In genomic region chr11:8263769-8264410, GRCh38 we compare ENCODE assay signal across 8 cellular contexts. TPM values are rescaled to one million over a fixed set of nuclear protein-coding genes. Genes with fewer than 3 reads are reported as not detected.
A peak's percentile ranks its signal among the peaks of the same experiment; 100 is the strongest.
DNase-seq lines count a peak whose midpoint lies in the region; ATAC-seq and TF ChIP-seq lines count a peak whose summit lies in the region.

LMO1 (minus strand) TSS chr11:8263878; CDS start chr11:8263362, 516 bp downstream.

- H3K36me3 Mint-ChIP-seq in activated T-cell treated with anti-CD3 and anti-CD28 coated beads, Interleukin-2, amount 50 U/mL, for 72 hours (ENCODE audit: insufficient read depth in 2 of 2): no peaks in the 10 kb centered on the region
- no peaks in the 10 kb centered on the region for H3K36me3 Mint-ChIP-seq in nephron progenitor cell (ENCODE audit: low read depth)

- no peaks in the 10 kb centered on the region for H4K20me1 ChIP-seq in PC-3 (ENCODE audit: low read length)

- no peaks in the 10 kb centered on the region for H3K4me1 ChIP-seq in PC-3 (ENCODE audit: insufficient read depth, low read length)

- POLR2A ChIA-PET in PC-3 (lab: Charles Lee; ENCODE audit: unreplicated experiment): no interaction called here

- CTCF ChIA-PET in PC-3 (lab: Charles Lee): interaction anchor here (0.6 to 1.3 kb wide), 6 partner anchors 9 to 257 kb away, joined by 3 to 4 read pairs (median 3); no protein-coding TSS in a partner anchor

- TF ChIP-seq EP300 in Ishikawa (IDR thresholded peaks at IDR 0.05; ENCODE audit: borderline replicate concordance): no peak

- peak within 1 kb of the TSS; percentile 36; the same call in 1 of the 2 replicates for H2AFZ ChIP-seq in PC-3 (ENCODE audit: low read length)

- H3K79me2 ChIP-seq in PC-3 (ENCODE audit: low read length): no peaks in the 10 kb centered on the region

- no peaks in the 10 kb centered on the region for H3K9me3 Mint-ChIP-seq in activated T-cell treated with anti-CD3 and anti-CD28 coated beads, Interleukin-2, amount 50 U/mL, for 72 hours
- H3K9me3 Mint-ChIP-seq in nephron progenitor cell: no peaks in the 10 kb centered on the region

- intact Hi-C loops in PC-3 (cut with micrococcal nuclease): loop anchor here (1.0 kb wide), 1 partner anchor 39 kb away; no protein-coding TSS in a partner anchor

- H3K27me3 Mint-ChIP-seq in activated T-cell treated with anti-CD3 and anti-CD28 coated beads, Interleukin-2, amount 50 U/mL, for 72 hours (ENCODE audit: low read depth): peaks cover 68% of the 10 kb centered on the region
- peaks cover 81% of the 10 kb centered on the region for H3K27me3 Mint-ChIP-seq in nephron progenitor cell (ENCODE audit: low read depth, poor library complexity)

- peak; percentile 96 for TF ChIP-seq CTCF in C4-2B (conservative IDR thresholded peaks at IDR 0.05)
- TF ChIP-seq CTCF in PC-3 (conservative IDR thresholded peaks at IDR 0.05; ENCODE audit: low read depth, low read length): peak; percentile 88
- TF ChIP-seq CTCF in fibroblast of pulmonary artery (IDR thresholded peaks at IDR 0.05; ENCODE audit: low read length, missing control alignments): peak; percentile 91
- peak; percentile 80 for TF ChIP-seq CTCF in nephron progenitor cell (IDR thresholded peaks at IDR 0.05)

- no peak within 1 kb of the TSS for H3K27ac ChIP-seq in C4-2B
- H3K27ac ChIP-seq in PC-3 (ENCODE audit: low read length): no peak within 1 kb of the TSS

- H3K4me1 Mint-ChIP-seq in activated T-cell treated with anti-CD3 and anti-CD28 coated beads, Interleukin-2, amount 50 U/mL, for 72 hours (ENCODE audit: low read depth): peaks cover 11% of the 10 kb centered on the region
- peaks cover 14% of the 10 kb centered on the region for H3K4me1 Mint-ChIP-seq in nephron progenitor cell

- no peaks in the 10 kb centered on the region for H3K36me3 ChIP-seq in PC-3 (ENCODE audit: low read depth, low read length)

- H3K4me3 Mint-ChIP-seq in activated T-cell treated with anti-CD3 and anti-CD28 coated beads, Interleukin-2, amount 50 U/mL, for 72 hours: peak within 1 kb of the TSS; percentile 75 to 77
- H3K4me3 Mint-ChIP-seq in nephron progenitor cell: peak within 1 kb of the TSS; percentile 86

- no peaks in the 10 kb centered on the region for H3F3A ChIP-seq in PC-3 (ENCODE audit: low read length, unreplicated experiment)

- peaks cover 43% of the 10 kb centered on the region for H3K27me3 ChIP-seq in PC-3 (ENCODE audit: low read length)

- no peak within 1 kb of the TSS for H3K9ac ChIP-seq in PC-3 (ENCODE audit: low read length)

- peak; percentile 80 for DNase-seq in PC-3
- DNase-seq in activated T-cell treated with anti-CD3 and anti-CD28 coated beads, Interleukin-2, amount 50 U/mL, for 72 hours: peak; percentile 81 to 83
- peak; percentile 71 for DNase-seq in fibroblast of pulmonary artery (ENCODE audit: low read depth)
- peak; percentile 94 for DNase-seq in nephron progenitor cell
- DNase-seq in stimulated activated naive CD4-positive, alpha-beta T cell (lab: John Stamatoyannopoulos, UW): peak; percentile 13 to 72 (median 40)

- no peak within 1 kb of the TSS for H3K27ac Mint-ChIP-seq in activated T-cell treated with anti-CD3 and anti-CD28 coated beads, Interleukin-2, amount 50 U/mL, for 72 hours
- H3K27ac Mint-ChIP-seq in nephron progenitor cell: no peak within 1 kb of the TSS

- peak within 1 kb of the TSS; percentile 79 for H3K4me2 ChIP-seq in PC-3 (ENCODE audit: low read length)

- TF ChIP-seq RAD21 in Ishikawa (IDR thresholded peaks at IDR 0.05; ENCODE audit: low read depth): peak; percentile 80

- H3K9me2 ChIP-seq in PC-3 (replicated peaks; ENCODE audit: low read length): no peaks in the 10 kb centered on the region

- no TSS peak for BruUV-seq in PC-3 (replicated peaks; lab: Mats Ljungman, UMichigan)

- H3K4me3 ChIP-seq in PC-3 (ENCODE audit: low read length) (peak within 1 kb of the TSS; percentile 56), fibroblast of pulmonary artery (replicated peaks; ENCODE audit: low read depth, low read length) (peak within 1 kb of the TSS; percentile 35)

- ATAC-seq in GM19467 (IDR thresholded peaks at IDR 0.05; ENCODE audit: unreplicated experiment) (peak; percentile 62), PC-3 (peak; percentile 86)
- ATAC-seq in activated T-cell treated with anti-CD3 and anti-CD28 coated beads, Interleukin-2, amount 50 U/mL, for 72 hours (replicated peaks in 1 of 2): peak; percentile 71 to 73

- H3K9me3 ChIP-seq in PC-3 (ENCODE audit: low read length): no peaks in the 10 kb centered on the region

TF ChIP-seq in Ishikawa, 13 proteins besides CTCF, POLR2A, EP300 and RAD21:
- no peak for TF ChIP-seq CREB1 (IDR thresholded peaks at IDR 0.05; ENCODE audit: low read depth)
- no peak for TF ChIP-seq CEBPB (IDR thresholded peaks at IDR 0.05)
- no peak for TF ChIP-seq NFIC (IDR thresholded peaks at IDR 0.05)
- TF ChIP-seq TEAD4 (IDR thresholded peaks at IDR 0.05): no peak
- no peak for TF ChIP-seq ZBTB7A (IDR thresholded peaks at IDR 0.05; ENCODE audit: low read depth)
- TF ChIP-seq TCF12 (IDR thresholded peaks at IDR 0.05; ENCODE audit: low read depth): no peak
- TF ChIP-seq TAF1 (IDR thresholded peaks at IDR 0.05; ENCODE audit: low read depth): no peak
- TF ChIP-seq MAX (IDR thresholded peaks at IDR 0.05): no peak

RNA-seq across cellular contexts. Expression of gene LMO1, which starts in this region (rescaled TPM):
- 0.15 TPM in 1 of 2 replicates, not detected in the other for total RNA-seq in PC-3 (2014; rRNA removed)
- under 1 TPM in 1 of 2 donors, not detected in 1; 0.32 TPM for total RNA-seq in activated T-cell treated with anti-CD3 and anti-CD28 coated beads, Interleukin-2, amount 50 U/mL, for 72 hours

Comparison
In these comparisons a context has a peak if more than half of its experiments do, and no peak if none do; other contexts are left out.
1. Peak in DNase-seq, ATAC-seq, H3K4me3 ChIP-seq and H3K4me2 ChIP-seq in PC-3; RNA of the gene not detected or under 1 TPM.
2. Peak in DNase-seq and ATAC-seq in activated T-cell treated with anti-CD3 and anti-CD28 coated beads, Interleukin-2, amount 50 U/mL, for 72 hours; RNA of the gene not detected or under 1 TPM.
3. DNase-seq: peak in every context shown above with its lines; median percentile 94 in nephron progenitor cell; 82 in activated T-cell treated with anti-CD3 and anti-CD28 coated beads, Interleukin-2, amount 50 U/mL, for 72 hours; 80 in PC-3; 71 in fibroblast of pulmonary artery; 40 in stimulated activated naive CD4-positive, alpha-beta T cell.